Comparison of ENCODE assay signal across 8 cellular contexts in genomic region chr7:2522780-2523433, GRCh38.
DNase-seq lines count a peak whose midpoint lies in the region; TF ChIP-seq lines count a peak whose summit lies in the region.
"Had no signal": no experiment of that assay in that cellular context is flagged by ENCODE, and none has a peak within 500 bp of the region (broad histone marks: within the 10 kb centered on the region; RNA-seq: fewer than 3 reads in every experiment).

No MANE protein-coding gene starts in this region.

- H3K9ac ChIP-seq in ES-I3 (ENCODE audit: low read depth, low read length) (peak overlapping the region; percentile 46), mucosa of rectum (ENCODE audit: low read depth in 1 of 2, low read length in 2 of 2) (peak overlapping the region; percentile 87 to 94)

- H3K4me3 ChIP-seq in choroid plexus epithelial cell (ENCODE audit: low read depth, low read length) (no peak overlapping the region), mucosa of rectum (ENCODE audit: low read length in 2 of 2) (peak overlapping the region; percentile 83 to 87)
- H3K4me3 ChIP-seq: SK-N-MC had no signal

- H3K9me3 ChIP-seq in ES-I3 (ENCODE audit: control insufficient read depth, insufficient read depth, low read length) (no peaks in the 10 kb centered on the region), mucosa of rectum (ENCODE audit: control insufficient read depth in 2 of 2, low read length in 2 of 2) (no peaks in the 10 kb centered on the region)

- 0 out of 2 replicates have a peak, but pooled peaks cover 3% of the 10 kb centered on the region for H3K36me3 ChIP-seq in ES-I3 (ENCODE audit: insufficient read depth, low read length)
- H3K36me3 ChIP-seq in mucosa of rectum (ENCODE audit: control insufficient read depth in 2 of 2, insufficient read depth in 2 of 2, low read length in 2 of 2), result peaks cover 13 to 27% of the 10 kb centered on the region in 2 donors

- no peak for TF ChIP-seq CTCF in choroid plexus epithelial cell (conservative IDR thresholded peaks at IDR 0.05; ENCODE audit: low read depth, low read length)

- H3K27ac ChIP-seq in mucosa of rectum (ENCODE audit: low read depth in 2 of 2, low read length in 2 of 2), result peak overlapping the region; percentile 98 to 99
- H3K27ac ChIP-seq: SK-N-MC had no signal

- H3K4me1 ChIP-seq in ES-I3 (ENCODE audit: insufficient read depth, low read length) (peaks cover 45% of the 10 kb centered on the region), mucosa of rectum (ENCODE audit: control insufficient read depth in 2 of 2, insufficient read depth in 2 of 2, low read length in 2 of 2) (peaks cover 68 to 78% of the 10 kb centered on the region in 2 donors)

- peak; percentile 31 for DNase-seq in NCI-H774 (lab: John Stamatoyannopoulos, UW)
- peak; percentile 64 for DNase-seq in choroid plexus epithelial cell (ENCODE audit: low read depth)
- no peak for DNase-seq in T-helper 9 cell
- DNase-seq in HK-2 (ENCODE audit: unreplicated experiment), result no peak
- DNase-seq in LoVo (ENCODE audit: low spot score), result no peak

- no peaks in the 10 kb centered on the region for H3K27me3 ChIP-seq in mucosa of rectum (ENCODE audit: control insufficient read depth in 2 of 2, insufficient read depth in 2 of 2, low read length in 2 of 2)

Comparison
In these comparisons a context has a peak if more than half of its experiments do, and no peak if none do; other contexts are left out.
1. DNase-seq: peak in NCI-H774 (single experiment) and choroid plexus epithelial cell (single experiment); none in T-helper 9 cell (single experiment), HK-2 (single experiment) and LoVo (single experiment).